In genomic region chr17:74190807-74191206, GRCh38 we compare ENCODE assay signal across 15 cellular contexts. TPM values are rescaled to one million over a fixed set of nuclear protein-coding genes. Genes with fewer than 3 reads are reported as not detected.
DNase-seq lines count a peak whose midpoint lies in the region; ATAC-seq and TF ChIP-seq lines count a peak whose summit lies in the region.
"Had no signal": no experiment of that assay in that cellular context is flagged by ENCODE, and none has a peak within 500 bp of the region (broad histone marks: within the 10 kb centered on the region; RNA-seq: fewer than 3 reads in every experiment).

No MANE protein-coding gene starts in this region.

- peaks cover 9% of the 10 kb centered on the region for H3K9me3 Mint-ChIP-seq in WTC11
- no peaks in the 10 kb centered on the region for H3K9me3 Mint-ChIP-seq in activated CD4-positive, alpha-beta memory T cell treated with anti-CD3 and anti-CD28 coated beads, Interleukin-2, amount 10 ng/mL, durations not matched to agents 7 days and 5 days
- H3K9me3 Mint-ChIP-seq: central memory CD8-positive, alpha-beta T cell; T-cell had no signal

- POLR2A ChIA-PET in WTC11 (lab: Charles Lee): interaction anchor here (0.6 kb wide), 1 partner anchor 171 kb away, joined by 8 read pairs; the partner anchor contains the start of gene BTBD17
- POLR2A ChIA-PET in activated CD4-positive, alpha-beta memory T cell treated with anti-CD3 and anti-CD28 coated beads, Interleukin-2, amount 10 ng/mL, durations not matched to agents 7 days and 5 days (lab: Charles Lee): interaction anchor here (1.3 to 1.6 kb wide), 2 partner anchors 9 to 13 kb away, joined by 5 to 7 read pairs; partner anchors contain the start of gene RPL38

- peak; percentile 64 for ATAC-seq in WTC11
- no peak for ATAC-seq in HG03442 (IDR thresholded peaks at IDR 0.05; ENCODE audit: unreplicated experiment)

- no peak for TF ChIP-seq POLR2A in testis (IDR thresholded peaks at IDR 0.05)

- TF ChIP-seq CTCF in cardiac muscle cell (IDR thresholded peaks at IDR 0.05; ENCODE audit: low read depth, low read length) (no peak), right atrium auricular region (IDR thresholded peaks at IDR 0.05) (no peak), WTC11 (IDR thresholded peaks at IDR 0.05) (no peak), testis (IDR thresholded peaks at IDR 0.05) (no peak)

- CTCF ChIA-PET in WTC11 (lab: Charles Lee): interaction anchor here (1.2 to 6.7 kb wide), 4 partner anchors 9 to 105 kb away, joined by 3 to 99 read pairs (median 9); partner anchors contain the start of gene RPL38
- CTCF ChIA-PET in activated CD4-positive, alpha-beta memory T cell treated with anti-CD3 and anti-CD28 coated beads, Interleukin-2, amount 10 ng/mL, durations not matched to agents 7 days and 5 days (lab: Charles Lee): interaction anchor here (0.9 to 3.9 kb wide), 4 partner anchors 9 to 105 kb away, joined by 3 to 31 read pairs (median 3); partner anchors contain the start of gene RPL38

- no peaks in the 10 kb centered on the region for H3K4me1 ChIP-seq in cardiac muscle cell (ENCODE audit: low read depth)
- H3K4me1 ChIP-seq in right atrium auricular region: no peaks in the 10 kb centered on the region
- no peaks in the 10 kb centered on the region for H3K4me1 ChIP-seq in testis
- H3K4me1 ChIP-seq: pancreas had no signal

- intact Hi-C loops in testis (cut with DNase I; ENCODE audit: low total_unique reads): no loop called here

- 28 to 46% methylated on average over 5 of the region's 5 CpGs for WGBS in testis, 2 donors

- H3K27ac ChIP-seq in cardiac muscle cell (no peak overlapping the region), right atrium auricular region (no peak overlapping the region), testis (no peak overlapping the region)
- H3K27ac ChIP-seq: pancreas, suprapubic skin had no signal

- peaks cover 16% of the 10 kb centered on the region for H3K4me1 Mint-ChIP-seq in WTC11
- H3K4me1 Mint-ChIP-seq in activated CD4-positive, alpha-beta memory T cell treated with anti-CD3 and anti-CD28 coated beads, Interleukin-2, amount 10 ng/mL, durations not matched to agents 7 days and 5 days: peaks cover 1% of the 10 kb centered on the region
- H3K4me1 Mint-ChIP-seq: activated naive CD8-positive, alpha-beta T cell treated with anti-CD3 and anti-CD28 coated beads for 36 hours; central memory CD8-positive, alpha-beta T cell had no signal

- H3K9me3 ChIP-seq in cardiac muscle cell (ENCODE audit: low read depth) (no peaks in the 10 kb centered on the region), right atrium auricular region (no peaks in the 10 kb centered on the region), testis (no peaks in the 10 kb centered on the region)
- H3K9me3 ChIP-seq: Caco-2, pancreas, suprapubic skin had no signal

- DNase-seq in cardiac muscle cell (ENCODE audit: low read depth in 1 of 2, low spot score in 1 of 2) (peak; percentile 46 to 79), right atrium auricular region (ENCODE audit: low spot score) (no peak), WTC11 (ENCODE audit: low spot score) (peak; percentile 57), iPS-NIHi7 (ENCODE audit: extremely low spot score) (peak; percentile 60), testis (peak; percentile 40), HK-2 (ENCODE audit: unreplicated experiment) (no peak)
- DNase-seq in activated CD4-positive, alpha-beta memory T cell treated with anti-CD3 and anti-CD28 coated beads, Interleukin-2, amount 10 ng/mL, durations not matched to agents 7 days and 5 days: no peak
- DNase-seq: activated CD4-positive, CD25-positive, alpha-beta regulatory T cell treated with anti-CD3 and anti-CD28 coated beads, Interleukin-2, amount 50 U/mL, for 72 hours; activated naive CD8-positive, alpha-beta T cell treated with anti-CD3 and anti-CD28 coated beads for 36 hours; T-cell had no signal

- H3K4me3 Mint-ChIP-seq in WTC11: no peak overlapping the region
- no peak overlapping the region for H3K4me3 Mint-ChIP-seq in activated CD4-positive, alpha-beta memory T cell treated with anti-CD3 and anti-CD28 coated beads, Interleukin-2, amount 10 ng/mL, durations not matched to agents 7 days and 5 days
- H3K4me3 Mint-ChIP-seq: activated naive CD8-positive, alpha-beta T cell treated with anti-CD3 and anti-CD28 coated beads for 36 hours; central memory CD8-positive, alpha-beta T cell; T-cell had no signal

- H3K4me3 ChIP-seq in cardiac muscle cell (no peak overlapping the region), right atrium auricular region (no peak overlapping the region), testis (no peak overlapping the region)
- H3K4me3 ChIP-seq: pancreas, suprapubic skin had no signal

- H3K27ac Mint-ChIP-seq in WTC11: no peak overlapping the region
- H3K27ac Mint-ChIP-seq in activated CD4-positive, alpha-beta memory T cell treated with anti-CD3 and anti-CD28 coated beads, Interleukin-2, amount 10 ng/mL, durations not matched to agents 7 days and 5 days: no peak overlapping the region
- H3K27ac Mint-ChIP-seq: activated naive CD8-positive, alpha-beta T cell treated with anti-CD3 and anti-CD28 coated beads for 36 hours; T-cell had no signal

- no peaks in the 10 kb centered on the region for H3K36me3 Mint-ChIP-seq in WTC11
- H3K36me3 Mint-ChIP-seq in activated CD4-positive, alpha-beta memory T cell treated with anti-CD3 and anti-CD28 coated beads, Interleukin-2, amount 10 ng/mL, durations not matched to agents 7 days and 5 days (ENCODE audit: low read depth): no peaks in the 10 kb centered on the region
- H3K36me3 Mint-ChIP-seq: activated naive CD8-positive, alpha-beta T cell treated with anti-CD3 and anti-CD28 coated beads for 36 hours; T-cell had no signal

- H3K36me3 ChIP-seq in cardiac muscle cell (no peaks in the 10 kb centered on the region), right atrium auricular region (no peaks in the 10 kb centered on the region), testis (ENCODE audit: low read depth, missing control alignments) (no peaks in the 10 kb centered on the region)
- H3K36me3 ChIP-seq: pancreas, suprapubic skin had no signal

- no peaks in the 10 kb centered on the region; the same call in 1 of the 2 replicates for H3K27me3 Mint-ChIP-seq in WTC11 (ENCODE audit: low read depth)
- H3K27me3 Mint-ChIP-seq in activated CD4-positive, alpha-beta memory T cell treated with anti-CD3 and anti-CD28 coated beads, Interleukin-2, amount 10 ng/mL, durations not matched to agents 7 days and 5 days: peaks cover 24% of the 10 kb centered on the region

- H3K27me3 ChIP-seq in cardiac muscle cell (no peaks in the 10 kb centered on the region), right atrium auricular region (no peaks in the 10 kb centered on the region), testis (no peaks in the 10 kb centered on the region)
- H3K27me3 ChIP-seq: pancreas had no signal

TF ChIP-seq in WTC11, 78 proteins besides CTCF, POLR2A, EP300 and RAD21 (continues in another document):
- TF ChIP-seq, protein P1, sequence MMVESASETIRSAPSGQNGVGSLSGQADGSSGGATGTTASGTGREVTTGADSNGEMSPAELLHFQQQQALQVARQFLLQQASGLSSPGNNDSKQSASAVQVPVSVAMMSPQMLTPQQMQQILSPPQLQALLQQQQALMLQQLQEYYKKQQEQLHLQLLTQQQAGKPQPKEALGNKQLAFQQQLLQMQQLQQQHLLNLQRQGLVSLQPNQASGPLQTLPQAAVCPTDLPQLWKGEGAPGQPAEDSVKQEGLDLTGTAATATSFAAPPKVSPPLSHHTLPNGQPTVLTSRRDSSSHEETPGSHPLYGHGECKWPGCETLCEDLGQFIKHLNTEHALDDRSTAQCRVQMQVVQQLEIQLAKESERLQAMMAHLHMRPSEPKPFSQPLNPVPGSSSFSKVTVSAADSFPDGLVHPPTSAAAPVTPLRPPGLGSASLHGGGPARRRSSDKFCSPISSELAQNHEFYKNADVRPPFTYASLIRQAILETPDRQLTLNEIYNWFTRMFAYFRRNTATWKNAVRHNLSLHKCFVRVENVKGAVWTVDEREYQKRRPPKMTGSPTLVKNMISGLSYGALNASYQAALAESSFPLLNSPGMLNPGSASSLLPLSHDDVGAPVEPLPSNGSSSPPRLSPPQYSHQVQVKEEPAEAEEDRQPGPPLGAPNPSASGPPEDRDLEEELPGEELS (CRISPR knock-in tag; IDR thresholded peaks at IDR 0.05): no peak
- TF ChIP-seq, protein P2, sequence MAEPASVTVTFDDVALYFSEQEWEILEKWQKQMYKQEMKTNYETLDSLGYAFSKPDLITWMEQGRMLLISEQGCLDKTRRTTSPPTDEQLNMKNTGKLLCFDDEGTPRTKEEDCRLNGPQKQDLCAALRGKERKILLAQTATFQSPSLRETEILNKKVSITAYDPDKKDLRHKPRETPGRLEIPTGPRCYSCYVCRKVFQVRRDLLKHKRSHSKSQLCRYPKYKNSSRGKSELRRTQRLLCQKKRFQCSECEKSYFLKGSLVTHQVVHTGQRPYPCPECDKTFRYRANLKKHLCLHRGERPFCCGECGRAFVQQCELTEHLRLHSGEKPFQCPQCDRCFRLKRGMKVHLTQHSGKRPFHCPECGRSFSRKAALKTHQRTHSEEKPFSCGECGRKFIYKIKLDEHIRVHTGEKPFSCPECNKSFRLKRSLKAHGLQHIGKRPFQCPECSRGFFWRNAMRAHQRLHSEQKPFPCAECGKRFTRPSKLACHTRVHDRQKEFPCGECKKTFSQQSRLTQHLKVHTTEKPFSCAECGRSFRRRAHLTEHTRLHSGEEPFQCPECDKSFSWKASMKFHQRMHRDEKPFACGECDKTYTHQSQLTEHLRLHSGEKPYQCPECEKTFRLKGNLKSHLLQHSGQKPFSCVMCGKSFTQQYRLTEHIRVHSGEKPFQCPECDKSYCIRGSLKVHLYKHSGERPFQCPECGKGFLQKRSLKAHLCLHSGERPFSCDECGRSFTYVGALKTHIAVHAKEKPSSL (CRISPR knock-in tag; conservative IDR thresholded peaks at IDR 0.05): no peak
- 0 out of 2 replicates have a peak, but pooled peaks have one; percentile 46 for TF ChIP-seq TEAD1 (CRISPR knock-in tag; IDR thresholded peaks at IDR 0.05)
- peak; percentile 61; the same call in 1 of the 2 replicates for TF ChIP-seq JUN (CRISPR knock-in tag; IDR thresholded peaks at IDR 0.05)
- no peak for TF ChIP-seq ATF1 (CRISPR knock-in tag; IDR thresholded peaks at IDR 0.05)

RNA-seq across cellular contexts. Expression of gene RPL38, which starts 12.7 kb away (rescaled TPM):
- total RNA-seq in cardiac muscle cell (115 and 297 TPM in 2 replicates), right atrium auricular region (100 to 1,000 TPM; 212 to 310 TPM), WTC11 (2021) (1,170 to 1,273 TPM (median 1,266 TPM) in 3 replicates), testis (100 to 1,000 TPM; 345 to 563 TPM)
- polyA plus RNA-seq in cardiac muscle cell (818 and 999 TPM in 2 replicates), testis (ENCODE audit: insufficient read depth, low read depth, low replicate concordance) (1,788 TPM)
- 1,000 to 10,000 TPM; 1,064 to 1,066 TPM for total RNA-seq in activated CD4-positive, alpha-beta memory T cell treated with anti-CD3 and anti-CD28 coated beads, Interleukin-2, amount 10 ng/mL, durations not matched to agents 7 days and 5 days

RNA-seq across cellular contexts. Expression of gene TTYH2, which starts 22.6 kb away (rescaled TPM):
- total RNA-seq in cardiac muscle cell (5.7 and 7.9 TPM in 2 replicates), right atrium auricular region (10 to 100 TPM; 18.2 to 26.0 TPM), WTC11 (2021) (3.5 to 5.1 TPM (median 4.5 TPM) in 3 replicates), testis (10 to 100 TPM; 69.7 to 73.5 TPM)
- polyA plus RNA-seq in cardiac muscle cell (7.3 and 7.8 TPM in 2 replicates), testis (ENCODE audit: insufficient read depth, low read depth, low replicate concordance) (52.7 TPM)
- 10 to 100 TPM; 23.8 to 25.6 TPM for total RNA-seq in activated CD4-positive, alpha-beta memory T cell treated with anti-CD3 and anti-CD28 coated beads, Interleukin-2, amount 10 ng/mL, durations not matched to agents 7 days and 5 days

Comparison
In these comparisons a context has a peak if more than half of its experiments do, and no peak if none do; other contexts are left out.
1. DNase-seq: peak in cardiac muscle cell (2 of 2), WTC11 (single experiment), iPS-NIHi7 (single experiment) and testis (single experiment); none in right atrium auricular region (single experiment), activated CD4-positive, alpha-beta memory T cell treated with anti-CD3 and anti-CD28 coated beads, Interleukin-2, amount 10 ng/mL, durations not matched to agents 7 days and 5 days (single experiment) and HK-2 (single experiment).